In the genomic region with DNA sequence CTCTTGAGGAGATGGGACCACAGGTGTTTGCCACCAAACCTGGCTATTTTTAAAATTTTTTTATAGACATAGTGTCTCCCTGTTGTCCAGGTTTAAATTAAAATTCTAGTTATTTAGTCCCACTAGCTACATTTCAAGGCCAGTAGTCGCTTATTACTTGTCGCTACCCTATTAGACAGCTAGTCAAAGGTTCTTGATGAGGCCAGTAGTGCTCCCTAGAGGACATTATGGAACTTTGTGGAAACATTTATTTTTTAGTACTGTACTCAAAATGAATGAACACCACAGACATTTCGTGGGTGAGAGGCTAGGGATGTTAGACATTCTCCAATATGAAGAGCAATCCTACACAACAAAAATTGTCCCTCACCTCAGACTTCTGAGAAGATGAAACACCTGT, we compare ENCODE assay signal across 1 cellular context.
TF ChIP-seq lines count a peak whose summit lies in the region.

No MANE protein-coding gene starts in this region.

TF ChIP-seq in IMR-90, 13 proteins besides CTCF, POLR2A, EP300 and RAD21 (continued from another document):
- TF ChIP-seq, protein P1, sequence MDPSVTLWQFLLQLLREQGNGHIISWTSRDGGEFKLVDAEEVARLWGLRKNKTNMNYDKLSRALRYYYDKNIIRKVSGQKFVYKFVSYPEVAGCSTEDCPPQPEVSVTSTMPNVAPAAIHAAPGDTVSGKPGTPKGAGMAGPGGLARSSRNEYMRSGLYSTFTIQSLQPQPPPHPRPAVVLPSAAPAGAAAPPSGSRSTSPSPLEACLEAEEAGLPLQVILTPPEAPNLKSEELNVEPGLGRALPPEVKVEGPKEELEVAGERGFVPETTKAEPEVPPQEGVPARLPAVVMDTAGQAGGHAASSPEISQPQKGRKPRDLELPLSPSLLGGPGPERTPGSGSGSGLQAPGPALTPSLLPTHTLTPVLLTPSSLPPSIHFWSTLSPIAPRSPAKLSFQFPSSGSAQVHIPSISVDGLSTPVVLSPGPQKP (IDR thresholded peaks at IDR 0.05; ENCODE audit: borderline replicate concordance, low read depth, low read length), result no peak
- TF ChIP-seq NFE2L2 (IDR thresholded peaks at IDR 0.05; ENCODE audit: low read depth, low read length), result no peak
